In genomic region chr1:12014141-12014981, GRCh38 we compare ENCODE assay signal across 9 cellular contexts. TPM values are rescaled to one million over a fixed set of nuclear protein-coding genes. Genes with fewer than 3 reads are reported as not detected.
A peak's percentile ranks its signal among the peaks of the same experiment; 100 is the strongest.
DNase-seq lines count a peak whose midpoint lies in the region; ATAC-seq, FAIRE-seq and TF ChIP-seq lines count a peak whose summit lies in the region.
"Had no signal": no experiment of that assay in that cellular context is flagged by ENCODE, and none has a peak within 500 bp of the region (broad histone marks: within the 10 kb centered on the region; RNA-seq: fewer than 3 reads in every experiment).

No MANE protein-coding gene starts in this region.

- H3K4me3 Mint-ChIP-seq in activated CD8-positive, alpha-beta T cell treated with anti-CD3 and anti-CD28 coated beads for 36 hours = no peak overlapping the region
- no peak overlapping the region for H3K4me3 Mint-ChIP-seq in activated CD8-positive, alpha-beta T cell treated with anti-CD3 and anti-CD28 coated beads, Interleukin-2, amount 10 ng/mL, durations not matched to agents 7 days and 5 days
- no peak overlapping the region for H3K4me3 Mint-ChIP-seq in T-cell
- no peak overlapping the region for H3K4me3 Mint-ChIP-seq in stimulated activated memory B cell treated with anti-CD40 and anti-IgM and Interleukin-4, amounts not matched to agents 10 μg/mL and 1 μg/mL and 100 μg/mL, for 72 hours

- DNase-seq in activated CD8-positive, alpha-beta T cell treated with anti-CD3 and anti-CD28 coated beads for 36 hours = no peak
- DNase-seq in activated CD8-positive, alpha-beta T cell treated with anti-CD3 and anti-CD28 coated beads, Interleukin-2, amount 10 ng/mL, durations not matched to agents 7 days and 5 days = no peak
- DNase-seq in T-cell (no peak), foreskin fibroblast (peak; percentile 67 to 70), HK-2 (ENCODE audit: unreplicated experiment) (no peak), urothelium cell line (ENCODE audit: low spot score) (no peak)
- DNase-seq: aorta had no signal

- CTCF ChIA-PET in activated CD8-positive, alpha-beta T cell treated with anti-CD3 and anti-CD28 coated beads for 36 hours (lab: Charles Lee) = interaction anchor here (1.6 kb wide), 1 partner anchor 12 kb away, joined by 5 read pairs; no protein-coding TSS in a partner anchor
- CTCF ChIA-PET in activated CD8-positive, alpha-beta T cell treated with anti-CD3 and anti-CD28 coated beads, Interleukin-2, amount 10 ng/mL, durations not matched to agents 7 days and 5 days (lab: Charles Lee) = no interaction called here
- CTCF ChIA-PET in T-cell (lab: Charles Lee) = no interaction called here

- intact Hi-C loops in activated CD8-positive, alpha-beta T cell treated with anti-CD3 and anti-CD28 coated beads for 36 hours (cut with micrococcal nuclease) = no loop called here

- peaks cover 23% of the 10 kb centered on the region for H3K4me1 Mint-ChIP-seq in activated CD8-positive, alpha-beta T cell treated with anti-CD3 and anti-CD28 coated beads for 36 hours (ENCODE audit: low read depth)
- peaks cover 35% of the 10 kb centered on the region for H3K4me1 Mint-ChIP-seq in activated CD8-positive, alpha-beta T cell treated with anti-CD3 and anti-CD28 coated beads, Interleukin-2, amount 10 ng/mL, durations not matched to agents 7 days and 5 days (ENCODE audit: low read depth)
- H3K4me1 Mint-ChIP-seq in T-cell = peaks cover 0 to 15% (median 11%) of the 10 kb centered on the region in 3 donors
- peaks cover 8% of the 10 kb centered on the region for H3K4me1 Mint-ChIP-seq in stimulated activated memory B cell treated with anti-CD40 and anti-IgM and Interleukin-4, amounts not matched to agents 10 μg/mL and 1 μg/mL and 100 μg/mL, for 72 hours

- no peak overlapping the region for H3K4me3 ChIP-seq in foreskin fibroblast (ENCODE audit: low read depth in 1 of 2, low read length in 2 of 2)

- H3K27ac Mint-ChIP-seq in activated CD8-positive, alpha-beta T cell treated with anti-CD3 and anti-CD28 coated beads for 36 hours = peak overlapping the region; percentile 62
- no peak overlapping the region for H3K27ac Mint-ChIP-seq in activated CD8-positive, alpha-beta T cell treated with anti-CD3 and anti-CD28 coated beads, Interleukin-2, amount 10 ng/mL, durations not matched to agents 7 days and 5 days
- H3K27ac Mint-ChIP-seq in T-cell = peak overlapping the region; percentile 64 to 72
- H3K27ac Mint-ChIP-seq in stimulated activated memory B cell treated with anti-CD40 and anti-IgM and Interleukin-4, amounts not matched to agents 10 μg/mL and 1 μg/mL and 100 μg/mL, for 72 hours = peak overlapping the region; percentile 71

- no peaks in the 10 kb centered on the region for H3K27me3 Mint-ChIP-seq in activated CD8-positive, alpha-beta T cell treated with anti-CD3 and anti-CD28 coated beads for 36 hours
- no peaks in the 10 kb centered on the region for H3K27me3 Mint-ChIP-seq in activated CD8-positive, alpha-beta T cell treated with anti-CD3 and anti-CD28 coated beads, Interleukin-2, amount 10 ng/mL, durations not matched to agents 7 days and 5 days (ENCODE audit: low read depth)
- H3K27me3 Mint-ChIP-seq in T-cell = no peaks in the 10 kb centered on the region
- H3K27me3 Mint-ChIP-seq in stimulated activated memory B cell treated with anti-CD40 and anti-IgM and Interleukin-4, amounts not matched to agents 10 μg/mL and 1 μg/mL and 100 μg/mL, for 72 hours = no peaks in the 10 kb centered on the region

- peaks cover 26% of the 10 kb centered on the region for H3K36me3 Mint-ChIP-seq in activated CD8-positive, alpha-beta T cell treated with anti-CD3 and anti-CD28 coated beads for 36 hours (ENCODE audit: low read depth)
- peaks cover 46% of the 10 kb centered on the region for H3K36me3 Mint-ChIP-seq in activated CD8-positive, alpha-beta T cell treated with anti-CD3 and anti-CD28 coated beads, Interleukin-2, amount 10 ng/mL, durations not matched to agents 7 days and 5 days (ENCODE audit: low read depth)
- H3K36me3 Mint-ChIP-seq in T-cell = peaks cover 18% of the 10 kb centered on the region
- peaks cover 35% of the 10 kb centered on the region for H3K36me3 Mint-ChIP-seq in stimulated activated memory B cell treated with anti-CD40 and anti-IgM and Interleukin-4, amounts not matched to agents 10 μg/mL and 1 μg/mL and 100 μg/mL, for 72 hours

- no peak for ATAC-seq in activated CD8-positive, alpha-beta T cell treated with anti-CD3 and anti-CD28 coated beads for 36 hours
- no peak for ATAC-seq in activated CD8-positive, alpha-beta T cell treated with anti-CD3 and anti-CD28 coated beads, Interleukin-2, amount 10 ng/mL, durations not matched to agents 7 days and 5 days
- ATAC-seq in T-cell (replicated peaks in 1 of 4) (no peak), GM18502 (IDR thresholded peaks at IDR 0.05; ENCODE audit: poor library complexity, unreplicated experiment) (no peak)
- ATAC-seq in stimulated activated memory B cell treated with anti-CD40 and anti-IgM and Interleukin-4, amounts not matched to agents 10 μg/mL and 1 μg/mL and 100 μg/mL, for 72 hours = no peak

- no peak for TF ChIP-seq CTCF in activated CD8-positive, alpha-beta T cell treated with anti-CD3 and anti-CD28 coated beads for 36 hours (IDR thresholded peaks at IDR 0.05)
- TF ChIP-seq CTCF in foreskin fibroblast (IDR thresholded peaks at IDR 0.05; ENCODE audit: low read depth, low read length) = peak; percentile 5

- POLR2A ChIA-PET in activated CD8-positive, alpha-beta T cell treated with anti-CD3 and anti-CD28 coated beads for 36 hours (lab: Charles Lee) = interaction anchor here (1.6 kb wide), 1 partner anchor 106 kb away, joined by 8 read pairs; no protein-coding TSS in a partner anchor
- POLR2A ChIA-PET in activated CD8-positive, alpha-beta T cell treated with anti-CD3 and anti-CD28 coated beads, Interleukin-2, amount 10 ng/mL, durations not matched to agents 7 days and 5 days (lab: Charles Lee) = interaction anchor here (0.6 to 1.6 kb wide), 2 partner anchors 105 to 107 kb away, joined by 4 to 6 read pairs; no protein-coding TSS in a partner anchor
- POLR2A ChIA-PET in T-cell (lab: Charles Lee) = no interaction called here

- no peak for FAIRE-seq in urothelium cell line (lab: Jason Lieb, UNC)

- H3K9me3 Mint-ChIP-seq in activated CD8-positive, alpha-beta T cell treated with anti-CD3 and anti-CD28 coated beads for 36 hours = no peaks in the 10 kb centered on the region
- no peaks in the 10 kb centered on the region for H3K9me3 Mint-ChIP-seq in activated CD8-positive, alpha-beta T cell treated with anti-CD3 and anti-CD28 coated beads, Interleukin-2, amount 10 ng/mL, durations not matched to agents 7 days and 5 days (ENCODE audit: insufficient read depth)
- no peaks in the 10 kb centered on the region for H3K9me3 Mint-ChIP-seq in T-cell
- no peaks in the 10 kb centered on the region for H3K9me3 Mint-ChIP-seq in stimulated activated memory B cell treated with anti-CD40 and anti-IgM and Interleukin-4, amounts not matched to agents 10 μg/mL and 1 μg/mL and 100 μg/mL, for 72 hours

RNA-seq across cellular contexts. Expression of gene MIIP, which starts 4.9 kb away (rescaled TPM):
- 10 to 100 TPM; 24.0 to 24.7 TPM for total RNA-seq in activated CD8-positive, alpha-beta T cell treated with anti-CD3 and anti-CD28 coated beads for 36 hours
- 10 to 100 TPM; 34.7 to 37.4 TPM for total RNA-seq in activated CD8-positive, alpha-beta T cell treated with anti-CD3 and anti-CD28 coated beads, Interleukin-2, amount 10 ng/mL, durations not matched to agents 7 days and 5 days
- 10 to 100 TPM; 26.5 to 51.3 (median 43.4) TPM for total RNA-seq in T-cell

RNA-seq across cellular contexts. Expression of gene MFN2, which starts 34.1 kb away (rescaled TPM):
- 10 to 100 TPM; 51.0 to 51.1 TPM for total RNA-seq in activated CD8-positive, alpha-beta T cell treated with anti-CD3 and anti-CD28 coated beads for 36 hours
- 10 to 100 TPM; 55.1 to 60.4 TPM for total RNA-seq in activated CD8-positive, alpha-beta T cell treated with anti-CD3 and anti-CD28 coated beads, Interleukin-2, amount 10 ng/mL, durations not matched to agents 7 days and 5 days
- total RNA-seq in T-cell = 10 to 100 TPM; 38.0 to 47.0 (median 40.7) TPM

RNA-seq across cellular contexts. Expression of gene TNFRSF8, which starts 48.7 kb away (rescaled TPM):
- total RNA-seq in activated CD8-positive, alpha-beta T cell treated with anti-CD3 and anti-CD28 coated beads for 36 hours = 1 to 10 TPM; 1.5 to 1.8 TPM
- under 1 TPM; 0.95 to 0.97 TPM for total RNA-seq in activated CD8-positive, alpha-beta T cell treated with anti-CD3 and anti-CD28 coated beads, Interleukin-2, amount 10 ng/mL, durations not matched to agents 7 days and 5 days
- total RNA-seq in T-cell = under 1 TPM in 4 of 5 donors, not detected in 1; 0.20 to 0.53 (median 0.33) TPM

Comparison
In these comparisons a context has a peak if more than half of its experiments do, and no peak if none do; other contexts are left out.
1. DNase-seq: peak in foreskin fibroblast (2 of 2); none in activated CD8-positive, alpha-beta T cell treated with anti-CD3 and anti-CD28 coated beads for 36 hours (single experiment), activated CD8-positive, alpha-beta T cell treated with anti-CD3 and anti-CD28 coated beads, Interleukin-2, amount 10 ng/mL, durations not matched to agents 7 days and 5 days (single experiment), T-cell (0 of 34), HK-2 (single experiment) and urothelium cell line (single experiment).
2. POLR2A ChIA-PET loops: an anchor here in activated CD8-positive, alpha-beta T cell treated with anti-CD3 and anti-CD28 coated beads for 36 hours (1.6 kb wide) and activated CD8-positive, alpha-beta T cell treated with anti-CD3 and anti-CD28 coated beads, Interleukin-2, amount 10 ng/mL, durations not matched to agents 7 days and 5 days (0.6 to 1.6 kb wide); none called in T-cell.